ENCODE assay signal across 22 cellular contexts in genomic region chr2:203619192-203619878, GRCh38.
DNase-seq lines count a peak whose midpoint lies in the region; ATAC-seq, FAIRE-seq and TF ChIP-seq lines count a peak whose summit lies in the region.
"Had no signal": no experiment of that assay in that cellular context is flagged by ENCODE, and none has a peak within 500 bp of the region (broad histone marks: within the 10 kb centered on the region; RNA-seq: fewer than 3 reads in every experiment).

No MANE protein-coding gene starts in this region.

- H3F3A ChIP-seq in PC-3 (ENCODE audit: low read length, unreplicated experiment): no peaks in the 10 kb centered on the region

- H3K79me2 ChIP-seq in PC-3 (ENCODE audit: low read length): no peaks in the 10 kb centered on the region

- H3K4me3 Mint-ChIP-seq in natural killer cell treated with Interleukin-12 subunit alpha and Interleukin-12 subunit beta and Interleukin-15 and Interleukin-18, amount 100 ng/mL, for 72 hours: no peak overlapping the region
- H3K4me3 Mint-ChIP-seq: CD4-positive, alpha-beta T cell; HFFc6 had no signal

- H3K4me1 Mint-ChIP-seq in natural killer cell treated with Interleukin-12 subunit alpha and Interleukin-12 subunit beta and Interleukin-15 and Interleukin-18, amount 100 ng/mL, for 72 hours (ENCODE audit: low read depth in 2 of 2): peaks cover 0 to 4% of the 10 kb centered on the region in 2 donors

- H3K4me1 ChIP-seq in pancreas: no peaks in the 10 kb centered on the region
- no peaks in the 10 kb centered on the region for H3K4me1 ChIP-seq in A673 (ENCODE audit: insufficient read depth, low read length, poor library complexity, severe bottlenecking)
- H3K4me1 ChIP-seq in PC-3 (ENCODE audit: insufficient read depth, low read length): no peaks in the 10 kb centered on the region
- H3K4me1 ChIP-seq in neuronal stem cell (ENCODE audit: control insufficient read depth in 2 of 2, insufficient read depth in 1 of 2, low read depth in 1 of 2, low read length in 2 of 2): no peaks in the 10 kb centered on the region

- H3K9me3 Mint-ChIP-seq in natural killer cell treated with Interleukin-12 subunit alpha and Interleukin-12 subunit beta and Interleukin-15 and Interleukin-18, amount 100 ng/mL, for 72 hours: no peaks in the 10 kb centered on the region
- H3K9me3 Mint-ChIP-seq: HFFc6 had no signal

- no peak overlapping the region for H2BK120ac ChIP-seq in neuronal stem cell (ENCODE audit: low read depth, low read length)

- POLR2A ChIA-PET in A673 (lab: Charles Lee; ENCODE audit: low non-redundant PET): no interaction called here
- POLR2A ChIA-PET in PC-3 (lab: Charles Lee; ENCODE audit: unreplicated experiment): no interaction called here

- no peaks in the 10 kb centered on the region for H3K36me3 Mint-ChIP-seq in natural killer cell treated with Interleukin-12 subunit alpha and Interleukin-12 subunit beta and Interleukin-15 and Interleukin-18, amount 100 ng/mL, for 72 hours

- no peak overlapping the region for H2BK12ac ChIP-seq in neuronal stem cell (ENCODE audit: low read length)

- H3K18ac ChIP-seq in neuronal stem cell (ENCODE audit: low read length): no peak overlapping the region

- no peak overlapping the region for H4K8ac ChIP-seq in neuronal stem cell (ENCODE audit: low read depth, low read length)

- no peaks in the 10 kb centered on the region for H3K27me3 Mint-ChIP-seq in natural killer cell treated with Interleukin-12 subunit alpha and Interleukin-12 subunit beta and Interleukin-15 and Interleukin-18, amount 100 ng/mL, for 72 hours
- H3K27me3 Mint-ChIP-seq: CD4-positive, alpha-beta T cell had no signal

- H2AFZ ChIP-seq in PC-3 (ENCODE audit: low read length) (no peak overlapping the region), neuronal stem cell (ENCODE audit: low read length) (no peak overlapping the region)

- WGBS in pancreas, 2 donors: 52 to 59% methylated on average over 7 of the region's 7 CpGs
- WGBS in neuronal stem cell (ENCODE audit: extremely low coverage in 2 of 2, insufficient read length in 2 of 2, insufficient replicate concordance in 1 of 2), 2 donors: no CpG with 5 or more reads among the region's 7 CpGs

- no TSS peak for BruUV-seq in A673 (replicated peaks; lab: Mats Ljungman, UMichigan)
- BruUV-seq in PC-3 (replicated peaks; lab: Mats Ljungman, UMichigan): no TSS peak

- FAIRE-seq in pancreas (lab: Jason Lieb, UNC): peak; percentile 13
- FAIRE-seq: A204.1, GM12891 had no signal

- H3K4me2 ChIP-seq in PC-3 (ENCODE audit: low read length): no peak overlapping the region
- H3K4me2 ChIP-seq in neuronal stem cell (ENCODE audit: insufficient read depth, low read length, poor library complexity, severe bottlenecking): no peak overlapping the region

- H3K23ac ChIP-seq in neuronal stem cell (ENCODE audit: low read depth, low read length, poor library complexity): no peak overlapping the region

- CTCF ChIA-PET in A673 (lab: Charles Lee) (no interaction called here), PC-3 (lab: Charles Lee) (no interaction called here)

- peak; percentile 88 for ATAC-seq in left colon
- ATAC-seq in pancreas: no peak
- no peak for ATAC-seq in natural killer cell treated with Interleukin-12 subunit alpha and Interleukin-12 subunit beta and Interleukin-15 and Interleukin-18, amount 100 ng/mL, for 72 hours
- no peak for ATAC-seq in PC-3
- ATAC-seq: HCT116 had no signal

- no peaks in the 10 kb centered on the region for H3K27me3 ChIP-seq in pancreas
- no peaks in the 10 kb centered on the region for H3K27me3 ChIP-seq in A673 (replicated peaks; ENCODE audit: insufficient read depth, low read depth, low read length, poor library complexity)
- H3K27me3 ChIP-seq in PC-3 (ENCODE audit: low read length): no peaks in the 10 kb centered on the region
- H3K27me3 ChIP-seq in neuronal stem cell (ENCODE audit: control insufficient read depth in 3 of 3, insufficient read depth in 3 of 3, low read depth in 1 of 3, low read length in 3 of 3): no peaks in the 10 kb centered on the region

- peak; percentile 8 to 38 for DNase-seq in NCI-H526 (lab: John Stamatoyannopoulos, UW)
- no peak for DNase-seq in left colon
- DNase-seq in pancreas: no peak
- DNase-seq in A673 (ENCODE audit: low spot score): no peak
- no peak for DNase-seq in natural killer cell treated with Interleukin-12 subunit alpha and Interleukin-12 subunit beta and Interleukin-15 and Interleukin-18, amount 100 ng/mL, for 72 hours (ENCODE audit: low spot score)
- no peak for DNase-seq in PC-3
- DNase-seq in neuronal stem cell (ENCODE audit: low spot score): no peak
- DNase-seq: AML-193; Calu3; CD4-positive, alpha-beta T cell; DMS53; DND-41; EL; GOT3; H7; HFFc6 had no signal

- no peaks in the 10 kb centered on the region for H3K9me3 ChIP-seq in pancreas
- H3K9me3 ChIP-seq in A673 (ENCODE audit: low read depth, low read length, poor library complexity, severe bottlenecking): no peaks in the 10 kb centered on the region
- H3K9me3 ChIP-seq in PC-3 (ENCODE audit: low read length): no peaks in the 10 kb centered on the region
- H3K9me3 ChIP-seq in neuronal stem cell (replicated peaks in 1 of 2; ENCODE audit: control insufficient read depth in 2 of 2, insufficient read depth in 1 of 2, low read depth in 1 of 2, low read length in 2 of 2): no peaks in the 10 kb centered on the region

- H3K36me3 ChIP-seq in pancreas (no peaks in the 10 kb centered on the region), A673 (ENCODE audit: insufficient read depth, low read length, poor library complexity, severe bottlenecking) (no peaks in the 10 kb centered on the region), PC-3 (ENCODE audit: low read depth, low read length) (no peaks in the 10 kb centered on the region), neuronal stem cell (replicated peaks in 1 of 2; ENCODE audit: control insufficient read depth in 2 of 2, insufficient read depth in 2 of 2, low read length in 2 of 2) (no peaks in the 10 kb centered on the region)

- no peak overlapping the region for H2BK15ac ChIP-seq in neuronal stem cell (ENCODE audit: low read length)

- TF ChIP-seq CTCF in VCaP (conservative IDR thresholded peaks at IDR 0.05) (no peak), pancreas (IDR thresholded peaks at IDR 0.05) (no peak), A673 (conservative IDR thresholded peaks at IDR 0.05; ENCODE audit: low read depth, low read length) (no peak), PC-3 (conservative IDR thresholded peaks at IDR 0.05; ENCODE audit: low read depth, low read length) (no peak)

- intact Hi-C loops in left colon (cut with DNase I, micrococcal nuclease): no loop called here
- intact Hi-C loops in pancreas (cut with DNase I): no loop called here
- intact Hi-C loops in A673 (cut with micrococcal nuclease; ENCODE audit: unreplicated experiment): no loop called here
- intact Hi-C loops in PC-3 (cut with micrococcal nuclease): no loop called here

- H3K9ac ChIP-seq in PC-3 (ENCODE audit: low read length): no peak overlapping the region
- H3K9ac ChIP-seq in neuronal stem cell (ENCODE audit: low read depth, low read length, poor library complexity): no peak overlapping the region

- no peak overlapping the region for H4K91ac ChIP-seq in neuronal stem cell (ENCODE audit: low read depth, low read length, poor library complexity)

- no peak overlapping the region for H2AK5ac ChIP-seq in neuronal stem cell (ENCODE audit: low read depth, low read length)

- no peaks in the 10 kb centered on the region for H4K20me1 ChIP-seq in PC-3 (ENCODE audit: low read length)

- no peak overlapping the region for H2BK5ac ChIP-seq in neuronal stem cell (ENCODE audit: low read length)

- H3K27ac ChIP-seq in VCaP: peak overlapping the region; percentile 79
- no peak overlapping the region for H3K27ac ChIP-seq in pancreas
- H3K27ac ChIP-seq in A673 (ENCODE audit: low read depth, low read length, poor library complexity, severe bottlenecking): no peak overlapping the region
- H3K27ac ChIP-seq in PC-3 (ENCODE audit: low read length): no peak overlapping the region
- H3K27ac ChIP-seq in neuronal stem cell (replicated peaks; ENCODE audit: low read length): no peak overlapping the region
- H3K27ac ChIP-seq: C4-2B, HL-60 had no signal

- no peaks in the 10 kb centered on the region for H3K9me2 ChIP-seq in PC-3 (replicated peaks; ENCODE audit: low read length)

- no peaks in the 10 kb centered on the region for H3K79me1 ChIP-seq in neuronal stem cell (ENCODE audit: low read depth, low read length)

- H3K27ac Mint-ChIP-seq in natural killer cell treated with Interleukin-12 subunit alpha and Interleukin-12 subunit beta and Interleukin-15 and Interleukin-18, amount 100 ng/mL, for 72 hours: no peak overlapping the region
- H3K27ac Mint-ChIP-seq: CD4-positive, alpha-beta T cell; HFFc6 had no signal

- H3K4me3 ChIP-seq in pancreas: no peak overlapping the region
- H3K4me3 ChIP-seq in A673 (ENCODE audit: low read depth, low read length, poor library complexity, severe bottlenecking): no peak overlapping the region
- H3K4me3 ChIP-seq in PC-3 (ENCODE audit: low read length): no peak overlapping the region
- H3K4me3 ChIP-seq in neuronal stem cell (ENCODE audit: low read length in 2 of 2): no peak overlapping the region

- H3K4ac ChIP-seq in neuronal stem cell (ENCODE audit: low read length): no peak overlapping the region

- H3K14ac ChIP-seq in neuronal stem cell (ENCODE audit: low read length): no peak overlapping the region

Comparison
In these comparisons a context has a peak if more than half of its experiments do, and no peak if none do; other contexts are left out.
1. DNase-seq: peak in NCI-H526 (2 of 2); none in left colon (0 of 2), pancreas (0 of 6), A673 (single experiment), natural killer cell treated with Interleukin-12 subunit alpha and Interleukin-12 subunit beta and Interleukin-15 and Interleukin-18, amount 100 ng/mL, for 72 hours (single experiment), PC-3 (single experiment) and neuronal stem cell (single experiment).